ENCODE assay signal across 11 cellular contexts in genomic region chr1:6960291-6960758, GRCh38.
A peak's percentile ranks its signal among the peaks of the same experiment; 100 is the strongest.
DNase-seq lines count a peak whose midpoint lies in the region; ATAC-seq, FAIRE-seq and TF ChIP-seq lines count a peak whose summit lies in the region.
"Had no signal": no experiment of that assay in that cellular context is flagged by ENCODE, and none has a peak within 500 bp of the region (broad histone marks: within the 10 kb centered on the region; RNA-seq: fewer than 3 reads in every experiment).

No MANE protein-coding gene starts in this region.

- ATAC-seq in heart left ventricle (peak; percentile 37 to 49 (median 43)), HG02973 (IDR thresholded peaks at IDR 0.05; ENCODE audit: unreplicated experiment) (no peak), GM19023 (IDR thresholded peaks at IDR 0.05; ENCODE audit: unreplicated experiment) (no peak)

- H3K4me1 ChIP-seq in heart left ventricle = peaks cover 0 to 34% (median 12%) of the 10 kb centered on the region in 12 donors
- peaks cover 0 to 3% of the 10 kb centered on the region in 2 donors for H3K4me1 ChIP-seq in small intestine (ENCODE audit: control insufficient read depth in 2 of 2, insufficient read depth in 1 of 2, low read depth in 1 of 2, low read length in 1 of 2)

- POLR2A ChIA-PET in activated CD4-positive, alpha-beta memory T cell treated with anti-CD3 and anti-CD28 coated beads, Interleukin-2, amount 10 ng/mL, durations not matched to agents 7 days and 5 days (lab: Charles Lee) = no interaction called here

- in situ Hi-C loops in SK-MEL-5 (cut with HindIII; ENCODE audit: low pct_unique_long_range_greater_than_20kb, low sequenced_read_pairs) = no loop called here

- no peak overlapping the region for H3K4me3 Mint-ChIP-seq in activated CD4-positive, alpha-beta memory T cell treated with anti-CD3 and anti-CD28 coated beads, Interleukin-2, amount 10 ng/mL, durations not matched to agents 7 days and 5 days
- H3K4me3 Mint-ChIP-seq: activated CD4-positive, alpha-beta T cell treated with anti-CD3 and anti-CD28 coated beads, Interleukin-2, amount 10 ng/mL, durations not matched to agents 7 days and 5 days; mesothelial cell of epicardium had no signal

- TF ChIP-seq POLR2A in heart left ventricle (IDR thresholded peaks at IDR 0.05) = no peak

- H3K9me3 ChIP-seq in heart left ventricle (no peaks in the 10 kb centered on the region), small intestine (ENCODE audit: control insufficient read depth, low read depth) (no peaks in the 10 kb centered on the region)
- H3K9me3 ChIP-seq: esophagus squamous epithelium, thoracic aorta had no signal

- intact Hi-C loops in heart left ventricle (cut with DNase I) = loop anchor here in 1 of 10 donors (10.0 kb wide), 1 partner anchor 236 kb away; no protein-coding TSS in a partner anchor

- H3K27ac ChIP-seq in heart left ventricle (peak overlapping the region in 7 of 12 donors; percentile 4 to 62 (median 29)), small intestine (ENCODE audit: low read depth in 1 of 2, low read length in 1 of 2) (no peak overlapping the region)
- H3K27ac ChIP-seq: esophagus squamous epithelium, thoracic aorta had no signal

- no peaks in the 10 kb centered on the region for H3K9me3 Mint-ChIP-seq in activated CD4-positive, alpha-beta memory T cell treated with anti-CD3 and anti-CD28 coated beads, Interleukin-2, amount 10 ng/mL, durations not matched to agents 7 days and 5 days
- H3K9me3 Mint-ChIP-seq: activated CD4-positive, alpha-beta T cell treated with anti-CD3 and anti-CD28 coated beads, Interleukin-2, amount 10 ng/mL, durations not matched to agents 7 days and 5 days; mesothelial cell of epicardium had no signal

- H3K4me3 ChIP-seq in HFF-Myc (replicated peaks; ENCODE audit: low read depth, low read length) (no peak overlapping the region), heart left ventricle (no peak overlapping the region), small intestine (ENCODE audit: low read depth in 1 of 2, low read length in 2 of 2) (no peak overlapping the region)
- H3K4me3 ChIP-seq: esophagus squamous epithelium, thoracic aorta had no signal

- H3K36me3 Mint-ChIP-seq in activated CD4-positive, alpha-beta memory T cell treated with anti-CD3 and anti-CD28 coated beads, Interleukin-2, amount 10 ng/mL, durations not matched to agents 7 days and 5 days (ENCODE audit: low read depth) = no peaks in the 10 kb centered on the region
- H3K36me3 Mint-ChIP-seq: mesothelial cell of epicardium had no signal

- DNase-seq in HFF-Myc (ENCODE audit: extremely low read depth, low read depth) = peak; percentile 46
- peak; percentile 38 for DNase-seq in SK-MEL-5 (ENCODE audit: low read depth, low spot score)
- DNase-seq in heart left ventricle = peak in 4 of 5 donors; percentile 45 to 73 (median 60)
- peak; percentile 22 for DNase-seq in small intestine
- no peak for DNase-seq in activated CD4-positive, alpha-beta memory T cell treated with anti-CD3 and anti-CD28 coated beads, Interleukin-2, amount 10 ng/mL, durations not matched to agents 7 days and 5 days
- DNase-seq: activated CD4-positive, alpha-beta T cell treated with anti-CD3 and anti-CD28 coated beads, Interleukin-2, amount 10 ng/mL, durations not matched to agents 7 days and 5 days; esophagus squamous epithelium had no signal

- CTCF ChIA-PET in activated CD4-positive, alpha-beta memory T cell treated with anti-CD3 and anti-CD28 coated beads, Interleukin-2, amount 10 ng/mL, durations not matched to agents 7 days and 5 days (lab: Charles Lee) = no interaction called here

- H3K4me1 Mint-ChIP-seq in activated CD4-positive, alpha-beta memory T cell treated with anti-CD3 and anti-CD28 coated beads, Interleukin-2, amount 10 ng/mL, durations not matched to agents 7 days and 5 days = peaks cover 10% of the 10 kb centered on the region

- no peak for TF ChIP-seq CTCF in HFF-Myc (IDR thresholded peaks at IDR 0.05; ENCODE audit: low read depth, low read length, missing control alignments)
- TF ChIP-seq CTCF in heart left ventricle (IDR thresholded peaks at IDR 0.05) = peak in 1 of 12 donors; percentile 10

- H3K27me3 Mint-ChIP-seq in activated CD4-positive, alpha-beta memory T cell treated with anti-CD3 and anti-CD28 coated beads, Interleukin-2, amount 10 ng/mL, durations not matched to agents 7 days and 5 days = peaks cover 18% of the 10 kb centered on the region

- no peaks in the 10 kb centered on the region for H3K36me3 ChIP-seq in heart left ventricle
- no peaks in the 10 kb centered on the region for H3K36me3 ChIP-seq in small intestine (ENCODE audit: control insufficient read depth in 2 of 2, insufficient read depth in 2 of 2, low read length in 2 of 2)
- H3K36me3 ChIP-seq: esophagus squamous epithelium, thoracic aorta had no signal

- peaks cover 0 to 21% (median 10%) of the 10 kb centered on the region in 9 donors for H3K27me3 ChIP-seq in heart left ventricle
- no peaks in the 10 kb centered on the region for H3K27me3 ChIP-seq in small intestine (ENCODE audit: control insufficient read depth in 2 of 2, insufficient read depth in 2 of 2, low read length in 2 of 2)

- 13 to 21% (median 18%) methylated on average over 12 of the region's 12 CpGs for WGBS in heart left ventricle, 4 donors
- WGBS in small intestine, 3 donors = 12 to 28% (median 19%) methylated on average over 11 to 12 of the region's 12 CpGs

- FAIRE-seq in small intestine (lab: Jason Lieb, UNC) = no peak

- no peak overlapping the region for H3K27ac Mint-ChIP-seq in activated CD4-positive, alpha-beta memory T cell treated with anti-CD3 and anti-CD28 coated beads, Interleukin-2, amount 10 ng/mL, durations not matched to agents 7 days and 5 days
- H3K27ac Mint-ChIP-seq: activated CD4-positive, alpha-beta T cell treated with anti-CD3 and anti-CD28 coated beads, Interleukin-2, amount 10 ng/mL, durations not matched to agents 7 days and 5 days; mesothelial cell of epicardium had no signal

Comparison
In these comparisons a context has a peak if more than half of its experiments do, and no peak if none do; other contexts are left out.
1. ATAC-seq: peak in heart left ventricle (4 of 4); none in HG02973 (single experiment) and GM19023 (single experiment).
2. H3K27ac ChIP-seq: peak in heart left ventricle (7 of 12); none in small intestine (0 of 2).